Comparison of ENCODE assay signal across 19 cellular contexts in genomic region chr1:30895942-30896660, GRCh38. TPM values are rescaled to one million over a fixed set of nuclear protein-coding genes. Genes with fewer than 3 reads are reported as not detected.
A peak's percentile ranks its signal among the peaks of the same experiment; 100 is the strongest.
DNase-seq lines count a peak whose midpoint lies in the region; ATAC-seq, FAIRE-seq and TF ChIP-seq lines count a peak whose summit lies in the region.
"Had no signal": no experiment of that assay in that cellular context is flagged by ENCODE, and none has a peak within 500 bp of the region (broad histone marks: within the 10 kb centered on the region; RNA-seq: fewer than 3 reads in every experiment).

No MANE protein-coding gene starts in this region.

- intact Hi-C loops in HepG2 (cut with micrococcal nuclease; ENCODE audit: unreplicated experiment) = no loop called here
- intact Hi-C loops in right lobe of liver (cut with DNase I) = no loop called here
- intact Hi-C loops in Right ventricle myocardium superior (cut with DNase I) = no loop called here

- H3K27ac Mint-ChIP-seq in nephron progenitor cell = peak overlapping the region; percentile 22
- H3K27ac Mint-ChIP-seq: CD8-positive, alpha-beta T cell; progenitor cell of endocrine pancreas had no signal

- no peaks in the 10 kb centered on the region for H3K9me3 ChIP-seq in HepG2 (ENCODE audit: low read length)
- H3K9me3 ChIP-seq in right lobe of liver = no peaks in the 10 kb centered on the region
- H3K9me3 ChIP-seq in suprapubic skin = no peaks in the 10 kb centered on the region
- H3K9me3 ChIP-seq: body of pancreas had no signal

- H3K27ac ChIP-seq in HepG2 (ENCODE audit: extremely low read length, insufficient read depth, low read length) (no peak overlapping the region), right lobe of liver (no peak overlapping the region), caudate nucleus (ENCODE audit: low read depth, low read length) (peak overlapping the region; percentile 24), suprapubic skin (no peak overlapping the region)
- H3K27ac ChIP-seq: body of pancreas had no signal

- no peaks in the 10 kb centered on the region for H4K20me1 ChIP-seq in HepG2 (ENCODE audit: insufficient read depth, low read length)

- BruUV-seq in HepG2 (replicated peaks; lab: Mats Ljungman, UMichigan) = no TSS peak

- WGBS in HepG2 (ENCODE audit: low lambda C conversion rate) = 15% methylated on average over 6 of the region's 6 CpGs
- WGBS in right lobe of liver (ENCODE audit: insufficient coverage, low coverage, low lambda C conversion rate, missing lambda C conversion rate) = 84% methylated on average over 6 of the region's 6 CpGs
- 73% methylated on average over 6 of the region's 6 CpGs for WGBS in suprapubic skin

- no peak overlapping the region for H3K4me2 ChIP-seq in HepG2 (ENCODE audit: low read depth, low read length)

- POLR2A ChIA-PET in HepG2 (lab: Yijun Ruan, JAX) = no interaction called here

- ATAC-seq in HepG2 = no peak
- no peak for ATAC-seq in right lobe of liver
- ATAC-seq in HG02884 (IDR thresholded peaks at IDR 0.05; ENCODE audit: unreplicated experiment) = no peak
- no peak for ATAC-seq in Right ventricle myocardium superior (ENCODE audit: poor library complexity)
- ATAC-seq: body of pancreas; CD8-positive, alpha-beta T cell; left lobe of liver had no signal

- no peaks in the 10 kb centered on the region for H3K36me3 Mint-ChIP-seq in nephron progenitor cell (ENCODE audit: low read depth)
- H3K36me3 Mint-ChIP-seq: CD8-positive, alpha-beta T cell had no signal

- no peak overlapping the region for H2AFZ ChIP-seq in HepG2 (ENCODE audit: low read length)

- TF ChIP-seq EP300 in HepG2 (IDR thresholded peaks at IDR 0.05; ENCODE audit: low read depth in 2 of 2, low read length in 2 of 2) = no peak
- no peak for TF ChIP-seq EP300 in HepG2 (CRISPR knock-in tag; IDR thresholded peaks at IDR 0.05; ENCODE audit: borderline replicate concordance)
- TF ChIP-seq EP300 in suprapubic skin (IDR thresholded peaks at IDR 0.05) = no peak

- DNase-seq in HepG2 (ENCODE audit: low spot score) (no peak), right lobe of liver (no peak), caudate nucleus (lab: John Stamatoyannopoulos, UW) (no peak), nephron progenitor cell (no peak), suprapubic skin (ENCODE audit: low spot score in 2 of 2) (no peak), GDM1 (lab: John Stamatoyannopoulos, UW) (no peak), Right ventricle myocardium superior (no peak)
- DNase-seq: activated CD4-positive, alpha-beta T cell treated with anti-CD3 and anti-CD28 coated beads for 4 hours; activated CD8-positive, alpha-beta memory T cell treated with anti-CD3 and anti-CD28 coated beads, Interleukin-2, amount 50 U/mL, for 48 hours; activated naive CD4-positive, alpha-beta T cell; body of pancreas; CD8-positive, alpha-beta T cell; SIG-M5; stimulated activated naive CD4-positive, alpha-beta T cell; T1000 had no signal

- H3K27me3 ChIP-seq in HepG2 (ENCODE audit: control insufficient read depth in 1 of 2, insufficient read depth in 2 of 2, low read length in 2 of 2) (peaks cover 2 to 4% of the 10 kb centered on the region in 2 experiments; a peak in 2 of 5 replicates), right lobe of liver (no peaks in the 10 kb centered on the region), suprapubic skin (no peaks in the 10 kb centered on the region)
- H3K27me3 ChIP-seq: body of pancreas had no signal

- TF ChIP-seq POLR2A in HepG2 (IDR thresholded peaks at IDR 0.05; ENCODE audit: insufficient read depth in 1 of 2, low read depth in 2 of 2, low read length in 2 of 2) = no peak
- TF ChIP-seq POLR2A in right lobe of liver (IDR thresholded peaks at IDR 0.05) = no peak
- no peak for TF ChIP-seq POLR2A in suprapubic skin (IDR thresholded peaks at IDR 0.05)

- H3K9me3 Mint-ChIP-seq in nephron progenitor cell = no peaks in the 10 kb centered on the region
- H3K9me3 Mint-ChIP-seq: CD8-positive, alpha-beta T cell had no signal

- no peak for TF ChIP-seq RAD21 in HepG2 (CRISPR knock-in tag; IDR thresholded peaks at IDR 0.05)

- H3K9ac ChIP-seq in HepG2 (ENCODE audit: insufficient read depth, low read depth, low read length) = no peak overlapping the region

- peaks cover 11% of the 10 kb centered on the region for H3K27me3 Mint-ChIP-seq in nephron progenitor cell (ENCODE audit: low read depth, poor library complexity)

- CTCF ChIA-PET in HepG2 (lab: Yijun Ruan, JAX; ENCODE audit: low intra/inter-chr PET ratio, low total read pairs) = no interaction called here

- no peak for TF ChIP-seq CTCF in HepG2 (CRISPR knock-in tag; IDR thresholded peaks at IDR 0.05)
- no peak for TF ChIP-seq CTCF in right lobe of liver (IDR thresholded peaks at IDR 0.05)
- TF ChIP-seq CTCF in nephron progenitor cell (IDR thresholded peaks at IDR 0.05) = no peak
- no peak for TF ChIP-seq CTCF in suprapubic skin (IDR thresholded peaks at IDR 0.05)

- H3K4me3 ChIP-seq in HepG2 (replicated peaks in 1 of 3; ENCODE audit: insufficient read depth in 1 of 3, low read depth in 2 of 3, low read length in 3 of 3) (no peak overlapping the region), right lobe of liver (no peak overlapping the region), suprapubic skin (no peak overlapping the region)
- H3K4me3 ChIP-seq: body of pancreas had no signal

- H3K4me1 Mint-ChIP-seq in nephron progenitor cell = peaks cover 54% of the 10 kb centered on the region

- H3K4me3 Mint-ChIP-seq in nephron progenitor cell = no peak overlapping the region
- H3K4me3 Mint-ChIP-seq: CD8-positive, alpha-beta T cell had no signal

- H3K36me3 ChIP-seq in HepG2 (replicated peaks in 1 of 2; ENCODE audit: control insufficient read depth in 1 of 2, insufficient read depth in 2 of 2, low read length in 2 of 2) (no peaks in the 10 kb centered on the region), right lobe of liver (no peaks in the 10 kb centered on the region), suprapubic skin (no peaks in the 10 kb centered on the region)

- FAIRE-seq in HepG2 (lab: Jason Lieb, UNC) = no peak
- FAIRE-seq: urothelium cell line had no signal

- no peaks in the 10 kb centered on the region for H3K79me2 ChIP-seq in HepG2 (ENCODE audit: insufficient read depth, low read length)

- in situ Hi-C loops in HepG2 (cut with HindIII; ENCODE audit: extremely low pct_ligation_motif_present, low pct_unique_long_range_greater_than_20kb) = no loop called here

- H3K4me1 ChIP-seq in HepG2 (ENCODE audit: insufficient read depth, low read length) (peaks cover 20% of the 10 kb centered on the region), right lobe of liver (no peaks in the 10 kb centered on the region), suprapubic skin (no peaks in the 10 kb centered on the region)

TF ChIP-seq in HepG2, 621 proteins besides CTCF, POLR2A, EP300 and RAD21:
- TF ChIP-seq DPF2 (CRISPR knock-in tag; IDR thresholded peaks at IDR 0.05; ENCODE audit: borderline replicate concordance, low read depth) = no peak
- no peak for TF ChIP-seq HDAC2 (CRISPR knock-in tag; IDR thresholded peaks at IDR 0.05)
- TF ChIP-seq FOXA1 (IDR thresholded peaks at IDR 0.05) = no peak
- TF ChIP-seq FOXA1 (CRISPR knock-in tag; IDR thresholded peaks at IDR 0.05) = no peak
- no peak for TF ChIP-seq SOX6 (IDR thresholded peaks at IDR 0.05)
- no peak for TF ChIP-seq SOX6 (CRISPR knock-in tag; IDR thresholded peaks at IDR 0.05)
- peak; percentile 19; the same call in 1 of the 2 replicates for TF ChIP-seq ATF7 (IDR thresholded peaks at IDR 0.05)
- no peak for TF ChIP-seq ATF7 (CRISPR knock-in tag; IDR thresholded peaks at IDR 0.05)
TF ChIP-seq in HepG2: peak in this region for 1.

RNA-seq across cellular contexts. Expression of gene SDC3, which starts 12.5 kb away (rescaled TPM):
- 0.18 and 0.49 TPM in 2 replicates for total RNA-seq in HepG2 (2016; rRNA removed; fragmentation: Illumina TruSeq; extraction: Trizol)
- 0.10 and 0.26 TPM in 2 replicates for total RNA-seq in HepG2 (2016; cell fraction: cytosol; rRNA removed; fragmentation: Illumina TruSeq; extraction: Trizol; ENCODE audit: low read depth)
- 0.25 and 0.61 TPM in 2 replicates for total RNA-seq in HepG2 (2016; cell fraction: insoluble cytoplasmic fraction; rRNA removed; fragmentation: Illumina TruSeq; extraction: Trizol)
- 0.24 and 0.40 TPM in 2 replicates for total RNA-seq in HepG2 (2016; cell fraction: membrane; rRNA removed; fragmentation: Illumina TruSeq; extraction: Trizol)
- total RNA-seq in HepG2 (2016; cell fraction: nucleus; rRNA removed; fragmentation: Illumina TruSeq; extraction: Trizol) = 0.47 and 0.78 TPM in 2 replicates
- 0.84 and 0.85 TPM in 2 replicates for polyA plus RNA-seq in HepG2 (2011; rRNA removed)
- polyA plus RNA-seq in HepG2 (2011; cell fraction: cytosol; rRNA removed) = 0.64 and 0.74 TPM in 2 replicates
- 1.3 and 1.4 TPM in 2 replicates for polyA plus RNA-seq in HepG2 (2011; cell fraction: nucleus; rRNA removed)
- polyA plus RNA-seq in HepG2 (2012) = 0.98 and 2.3 TPM in 2 replicates
- polyA plus RNA-seq in HepG2 (2016; cell fraction: cytosol; fragmentation: Illumina TruSeq; extraction: Trizol; ENCODE audit: low read depth) = 0.11 and 0.24 TPM in 2 replicates
- 0.69 and 0.96 TPM in 2 replicates for polyA plus RNA-seq in HepG2 (2016; cell fraction: insoluble cytoplasmic fraction; fragmentation: Illumina TruSeq; extraction: Trizol; ENCODE audit: low read depth)
- 0.35 and 0.79 TPM in 2 replicates for polyA plus RNA-seq in HepG2 (2016; cell fraction: membrane; fragmentation: Illumina TruSeq; extraction: Trizol; ENCODE audit: low read depth)
- polyA plus RNA-seq in HepG2 (2016; cell fraction: nucleus; fragmentation: Illumina TruSeq; extraction: Trizol; ENCODE audit: insufficient read depth, low read depth) = 1.5 and 1.7 TPM in 2 replicates
- 1.8 and 6.1 TPM in 2 replicates for polyA minus RNA-seq in HepG2 (2011; rRNA and poly(A)+ RNA removed; ENCODE audit: low replicate concordance)
- polyA minus RNA-seq in HepG2 (2011; cell fraction: cytosol; rRNA and poly(A)+ RNA removed) = 0.89 and 2.0 TPM in 2 replicates
- polyA minus RNA-seq in HepG2 (2011; cell fraction: nucleus; rRNA and poly(A)+ RNA removed) = 0.37 and 0.77 TPM in 2 replicates
- 10 to 100 TPM; 13.8 to 45.7 (median 16.2) TPM for total RNA-seq in right lobe of liver
- 10 to 100 TPM in 3 of 4 donors, 1 to 10 TPM in 1; 7.7 to 16.7 (median 15.1) TPM for total RNA-seq in suprapubic skin
- 19.9 TPM for total RNA-seq in Right ventricle myocardium superior
- total RNA-seq: CD8-positive, alpha-beta T cell had no signal

Comparison
In these comparisons a context has a peak if more than half of its experiments do, and no peak if none do; other contexts are left out.
1. RNA of gene SDC3, which starts 12.5 kb away (total RNA-seq): 19.9 TPM in Right ventricle myocardium superior (single experiment), 13.8 to 45.7 TPM in right lobe of liver and 7.7 to 16.7 TPM in suprapubic skin; 0.10 to 0.78 TPM in HepG2; every median in the first group is over 4 times any median in the second.